18 cellular contexts compared by ENCODE assay signal in genomic region chr11:74390697-74391096, GRCh38. TPM values are rescaled to one million over a fixed set of nuclear protein-coding genes. Genes with fewer than 3 reads are reported as not detected.
DNase-seq lines count a peak whose midpoint lies in the region; ATAC-seq, FAIRE-seq and TF ChIP-seq lines count a peak whose summit lies in the region.
"Had no signal": no experiment of that assay in that cellular context is flagged by ENCODE, and none has a peak within 500 bp of the region (broad histone marks: within the 10 kb centered on the region; RNA-seq: fewer than 3 reads in every experiment).

No MANE protein-coding gene starts in this region.

- ATAC-seq in stimulated activated effector memory CD8-positive, alpha-beta T cell treated with anti-CD3 and anti-CD28 coated beads, Interleukin-12 subunit alpha, Interleukin-12 subunit beta, amount 100 ng/mL, for 72 hours: peak; percentile 85
- ATAC-seq: HCT116 had no signal

- H3K4me3 ChIP-seq in trophoblast cell (ENCODE audit: low read depth, low read length): no peak overlapping the region
- H3K4me3 ChIP-seq: SJSA1 had no signal

- no peaks in the 10 kb centered on the region for H3K9me3 ChIP-seq in trophoblast cell (ENCODE audit: insufficient read depth, low read depth, low read length)
- H3K9me3 ChIP-seq: SJSA1 had no signal

- no peaks in the 10 kb centered on the region for H3K27me3 ChIP-seq in trophoblast cell (ENCODE audit: insufficient read depth, low read length)
- H3K27me3 ChIP-seq: SJSA1 had no signal

- CTCF ChIA-PET in activated naive CD4-positive, alpha-beta T cell treated with anti-CD3 and anti-CD28 coated beads, Interleukin-2, amount 10 ng/mL, durations not matched to agents 7 days and 5 days (lab: Charles Lee): interaction anchor here (0.6 to 3.5 kb wide), 5 partner anchors 10 to 371 kb away, joined by 3 to 54 read pairs (median 4); no protein-coding TSS in a partner anchor

- no peak overlapping the region for H3K4me2 ChIP-seq in trophoblast cell (ENCODE audit: low read length)

- DNase-seq in activated naive CD4-positive, alpha-beta T cell treated with anti-CD3 and anti-CD28 coated beads, Interleukin-2, amount 10 ng/mL, durations not matched to agents 7 days and 5 days: no peak
- DNase-seq in H54 (ENCODE audit: insufficient read length, low spot score): no peak
- DNase-seq in T-helper 2 cell treated with Interferon-gamma antibody and Interleukin-4, amounts not matched to agents 5 μg/mL and 100 μg/mL, for 36 hours (ENCODE audit: low spot score): no peak
- DNase-seq in stimulated activated effector memory CD8-positive, alpha-beta T cell treated with anti-CD3 and anti-CD28 coated beads, Interleukin-12 subunit alpha, Interleukin-12 subunit beta, amount 100 ng/mL, for 72 hours (ENCODE audit: low spot score in 2 of 2): no peak
- DNase-seq in NCI-H187 (lab: John Stamatoyannopoulos, UW): no peak
- no peak for DNase-seq in SIG-M5 treated with dmso at 0.1 percent for 504 hours (lab: John Stamatoyannopoulos, UW; ENCODE audit: unreplicated experiment)
- no peak for DNase-seq in trophoblast cell
- DNase-seq: C1 segment of cervical spinal cord; NCI-H1417; NCI-H2029; NCI-H524; NK-92 treated with Interleukin-12 subunit alpha and Interleukin-12 subunit beta, amount 100 ng/mL, for 24 hours had no signal

- no peak overlapping the region for H4K91ac ChIP-seq in trophoblast cell (ENCODE audit: low read depth, low read length)

- no peaks in the 10 kb centered on the region for H3K36me3 ChIP-seq in trophoblast cell (ENCODE audit: control insufficient read depth in 1 of 2, insufficient read depth in 2 of 2, low read length in 2 of 2)
- H3K36me3 ChIP-seq: SJSA1 had no signal

- peaks cover 63% of the 10 kb centered on the region for H3K4me1 Mint-ChIP-seq in activated naive CD4-positive, alpha-beta T cell treated with anti-CD3 and anti-CD28 coated beads, Interleukin-2, amount 50 U/mL, for 24 hours
- H3K4me1 Mint-ChIP-seq in activated naive CD4-positive, alpha-beta T cell treated with anti-CD3 and anti-CD28 coated beads, Interleukin-2, amount 10 ng/mL, durations not matched to agents 7 days and 5 days: peaks cover 16% of the 10 kb centered on the region
- H3K4me1 Mint-ChIP-seq in T-helper 2 cell treated with Interferon-gamma antibody and Interleukin-4, amounts not matched to agents 5 μg/mL and 100 μg/mL, for 36 hours (ENCODE audit: low read depth): peaks cover 23% of the 10 kb centered on the region
- peaks cover 26% of the 10 kb centered on the region for H3K4me1 Mint-ChIP-seq in stimulated activated effector memory CD8-positive, alpha-beta T cell treated with anti-CD3 and anti-CD28 coated beads, Interleukin-12 subunit alpha, Interleukin-12 subunit beta, amount 100 ng/mL, for 72 hours

- no peak overlapping the region for H2AK5ac ChIP-seq in trophoblast cell (ENCODE audit: low read length)

- H3K18ac ChIP-seq in trophoblast cell (ENCODE audit: low read length): no peak overlapping the region

- no peaks in the 10 kb centered on the region for H3K9me3 Mint-ChIP-seq in activated naive CD4-positive, alpha-beta T cell treated with anti-CD3 and anti-CD28 coated beads, Interleukin-2, amount 50 U/mL, for 24 hours
- no peaks in the 10 kb centered on the region for H3K9me3 Mint-ChIP-seq in activated naive CD4-positive, alpha-beta T cell treated with anti-CD3 and anti-CD28 coated beads, Interleukin-2, amount 10 ng/mL, durations not matched to agents 7 days and 5 days
- no peaks in the 10 kb centered on the region for H3K9me3 Mint-ChIP-seq in T-helper 2 cell treated with Interferon-gamma antibody and Interleukin-4, amounts not matched to agents 5 μg/mL and 100 μg/mL, for 36 hours
- H3K9me3 Mint-ChIP-seq in stimulated activated effector memory CD8-positive, alpha-beta T cell treated with anti-CD3 and anti-CD28 coated beads, Interleukin-12 subunit alpha, Interleukin-12 subunit beta, amount 100 ng/mL, for 72 hours: no peaks in the 10 kb centered on the region
- H3K9me3 Mint-ChIP-seq: IgD-negative memory B cell had no signal

- no peak overlapping the region for H3K27ac ChIP-seq in trophoblast cell (ENCODE audit: low read depth, low read length)
- H3K27ac ChIP-seq: RWPE1, SJSA1 had no signal

- no peak overlapping the region for H3K23ac ChIP-seq in trophoblast cell (ENCODE audit: low read length)

- H3K79me2 ChIP-seq in trophoblast cell (ENCODE audit: control insufficient read depth, insufficient read depth, low read length, poor library complexity): no peaks in the 10 kb centered on the region

- H2BK5ac ChIP-seq in trophoblast cell (ENCODE audit: low read depth, low read length, poor library complexity): no peak overlapping the region

- H2AFZ ChIP-seq in trophoblast cell (ENCODE audit: insufficient read depth, low read length, poor library complexity): no peak overlapping the region

- no peak overlapping the region for H3K14ac ChIP-seq in trophoblast cell (ENCODE audit: low read length)

- no peak overlapping the region for H3K9ac ChIP-seq in trophoblast cell (ENCODE audit: low read length)

- no peak for TF ChIP-seq POLR2A in H54 (IDR thresholded peaks at IDR 0.05; ENCODE audit: low read depth, low read length)

- FAIRE-seq in H54 (lab: Jason Lieb, UNC): peak; percentile 48
- FAIRE-seq: GM18507 had no signal

- H3K4ac ChIP-seq in trophoblast cell (ENCODE audit: low read depth, low read length): no peak overlapping the region

- H2BK12ac ChIP-seq in trophoblast cell (ENCODE audit: low read length): no peak overlapping the region

- H3K4me3 Mint-ChIP-seq in activated naive CD4-positive, alpha-beta T cell treated with anti-CD3 and anti-CD28 coated beads, Interleukin-2, amount 50 U/mL, for 24 hours: peak overlapping the region; percentile 21
- H3K4me3 Mint-ChIP-seq in activated naive CD4-positive, alpha-beta T cell treated with anti-CD3 and anti-CD28 coated beads, Interleukin-2, amount 10 ng/mL, durations not matched to agents 7 days and 5 days: no peak overlapping the region
- H3K4me3 Mint-ChIP-seq in T-helper 2 cell treated with Interferon-gamma antibody and Interleukin-4, amounts not matched to agents 5 μg/mL and 100 μg/mL, for 36 hours: no peak overlapping the region
- H3K4me3 Mint-ChIP-seq in stimulated activated effector memory CD8-positive, alpha-beta T cell treated with anti-CD3 and anti-CD28 coated beads, Interleukin-12 subunit alpha, Interleukin-12 subunit beta, amount 100 ng/mL, for 72 hours: no peak overlapping the region
- H3K4me3 Mint-ChIP-seq: IgD-negative memory B cell had no signal

- no peaks in the 10 kb centered on the region for H3K4me1 ChIP-seq in trophoblast cell (ENCODE audit: control insufficient read depth in 1 of 2, insufficient read depth in 2 of 2, low read length in 2 of 2)
- H3K4me1 ChIP-seq: SJSA1 had no signal

- peaks cover 2% of the 10 kb centered on the region for H3K36me3 Mint-ChIP-seq in activated naive CD4-positive, alpha-beta T cell treated with anti-CD3 and anti-CD28 coated beads, Interleukin-2, amount 50 U/mL, for 24 hours
- no peaks in the 10 kb centered on the region for H3K36me3 Mint-ChIP-seq in activated naive CD4-positive, alpha-beta T cell treated with anti-CD3 and anti-CD28 coated beads, Interleukin-2, amount 10 ng/mL, durations not matched to agents 7 days and 5 days
- H3K36me3 Mint-ChIP-seq in T-helper 2 cell treated with Interferon-gamma antibody and Interleukin-4, amounts not matched to agents 5 μg/mL and 100 μg/mL, for 36 hours (ENCODE audit: low read depth): peaks cover 1% of the 10 kb centered on the region
- H3K36me3 Mint-ChIP-seq in stimulated activated effector memory CD8-positive, alpha-beta T cell treated with anti-CD3 and anti-CD28 coated beads, Interleukin-12 subunit alpha, Interleukin-12 subunit beta, amount 100 ng/mL, for 72 hours: no peaks in the 10 kb centered on the region
- H3K36me3 Mint-ChIP-seq: IgD-negative memory B cell had no signal

- H3K79me1 ChIP-seq in trophoblast cell (ENCODE audit: low read length): no peaks in the 10 kb centered on the region

- H3K27ac Mint-ChIP-seq in activated naive CD4-positive, alpha-beta T cell treated with anti-CD3 and anti-CD28 coated beads, Interleukin-2, amount 50 U/mL, for 24 hours: peak overlapping the region; percentile 76
- no peak overlapping the region for H3K27ac Mint-ChIP-seq in activated naive CD4-positive, alpha-beta T cell treated with anti-CD3 and anti-CD28 coated beads, Interleukin-2, amount 10 ng/mL, durations not matched to agents 7 days and 5 days
- peak overlapping the region; percentile 47 for H3K27ac Mint-ChIP-seq in T-helper 2 cell treated with Interferon-gamma antibody and Interleukin-4, amounts not matched to agents 5 μg/mL and 100 μg/mL, for 36 hours
- H3K27ac Mint-ChIP-seq in stimulated activated effector memory CD8-positive, alpha-beta T cell treated with anti-CD3 and anti-CD28 coated beads, Interleukin-12 subunit alpha, Interleukin-12 subunit beta, amount 100 ng/mL, for 72 hours: no peak overlapping the region
- H3K27ac Mint-ChIP-seq: IgD-negative memory B cell had no signal

- no peak overlapping the region for H4K12ac ChIP-seq in trophoblast cell (ENCODE audit: low read depth, low read length)

- H2BK120ac ChIP-seq in trophoblast cell (ENCODE audit: insufficient read depth, low read length, poor library complexity): no peak overlapping the region

- no peaks in the 10 kb centered on the region for H3K27me3 Mint-ChIP-seq in activated naive CD4-positive, alpha-beta T cell treated with anti-CD3 and anti-CD28 coated beads, Interleukin-2, amount 50 U/mL, for 24 hours
- H3K27me3 Mint-ChIP-seq in activated naive CD4-positive, alpha-beta T cell treated with anti-CD3 and anti-CD28 coated beads, Interleukin-2, amount 10 ng/mL, durations not matched to agents 7 days and 5 days: no peaks in the 10 kb centered on the region
- H3K27me3 Mint-ChIP-seq in T-helper 2 cell treated with Interferon-gamma antibody and Interleukin-4, amounts not matched to agents 5 μg/mL and 100 μg/mL, for 36 hours (ENCODE audit: low read depth): no peaks in the 10 kb centered on the region
- H3K27me3 Mint-ChIP-seq: IgD-negative memory B cell had no signal

- WGBS in trophoblast cell (ENCODE audit: extremely low coverage, insufficient coverage, insufficient read length): no CpG with 5 or more reads among the region's 2 CpGs

- no peak overlapping the region for H4K8ac ChIP-seq in trophoblast cell (ENCODE audit: low read depth, low read length)

RNA-seq across cellular contexts. Expression of gene PGM2L1, which starts 7.5 kb away (rescaled TPM):
- polyA plus RNA-seq in trophoblast cell (2013): 7.0 and 7.1 TPM in 2 replicates

Comparison
In these comparisons a context has a peak if more than half of its experiments do, and no peak if none do; other contexts are left out.
1. H3K27ac Mint-ChIP-seq: peak in activated naive CD4-positive, alpha-beta T cell treated with anti-CD3 and anti-CD28 coated beads, Interleukin-2, amount 50 U/mL, for 24 hours (single experiment) and T-helper 2 cell treated with Interferon-gamma antibody and Interleukin-4, amounts not matched to agents 5 μg/mL and 100 μg/mL, for 36 hours (single experiment); none in activated naive CD4-positive, alpha-beta T cell treated with anti-CD3 and anti-CD28 coated beads, Interleukin-2, amount 10 ng/mL, durations not matched to agents 7 days and 5 days (single experiment) and stimulated activated effector memory CD8-positive, alpha-beta T cell treated with anti-CD3 and anti-CD28 coated beads, Interleukin-12 subunit alpha, Interleukin-12 subunit beta, amount 100 ng/mL, for 72 hours (single experiment).